8 cellular contexts compared by ENCODE assay signal in the genomic region with DNA sequence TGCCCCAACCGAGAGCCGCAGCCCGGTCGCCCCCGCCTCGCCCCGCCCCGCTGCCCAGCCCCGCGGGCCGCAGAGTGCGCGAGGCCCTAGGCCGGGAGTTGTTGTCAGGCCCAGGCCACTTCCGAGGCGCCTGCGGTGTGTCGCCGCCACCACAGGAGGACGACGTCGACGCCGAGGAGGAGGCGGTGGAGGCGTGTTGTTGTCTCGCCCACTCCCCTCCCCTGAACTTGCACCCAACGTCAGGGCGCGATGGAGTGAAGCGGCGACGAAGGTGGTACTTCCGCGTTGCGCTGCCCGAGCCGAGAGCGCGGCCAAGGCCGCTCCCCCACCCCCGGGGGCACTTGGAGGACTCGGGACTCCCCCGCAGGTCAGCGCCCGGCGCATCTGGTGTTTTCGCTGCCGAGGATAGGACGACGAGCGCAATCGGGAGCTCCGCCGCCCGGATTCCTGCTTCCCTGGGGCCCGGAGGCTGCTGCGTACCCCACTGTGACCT. TPM values are rescaled to one million over a fixed set of nuclear protein-coding genes. Genes with fewer than 3 reads are reported as not detected.
DNase-seq lines count a peak whose midpoint lies in the region; ATAC-seq and TF ChIP-seq lines count a peak whose summit lies in the region.

A gene (plus strand): TSS at position 277 of the 493 bp plus-strand sequence. CDS start 386 bp downstream, outside the sequence.

- H3K27ac ChIP-seq in ACC112 (ENCODE audit: low read depth, low read length): peak within 1 kb of the TSS; percentile 86
- peak within 1 kb of the TSS; percentile 96 for H3K27ac ChIP-seq in layer of hippocampus (ENCODE audit: low read depth, low read length)

- peak; percentile 75 for TF ChIP-seq POLR2A in GM18526 (IDR thresholded peaks at IDR 0.05; ENCODE audit: extremely low read depth, insufficient read length)

- H2AFZ ChIP-seq in ACC112 (ENCODE audit: low read length, unreplicated experiment): peak within 1 kb of the TSS; percentile 68

- H3K4me1 ChIP-seq in ACC112 (ENCODE audit: control insufficient read depth, insufficient read depth, low read length, unreplicated experiment): peaks cover 4% of the 10 kb centered on the region

- H3K4me3 ChIP-seq in ACC112 (ENCODE audit: low read depth, low read length): peak within 1 kb of the TSS; percentile 83

- peak; percentile 26 for ATAC-seq in HG03064 (IDR thresholded peaks at IDR 0.05; ENCODE audit: low read depth, unreplicated experiment)

- H3K79me2 ChIP-seq in ACC112 (ENCODE audit: control insufficient read depth, insufficient read depth, low read length, unreplicated experiment): peaks cover 55% of the 10 kb centered on the region

- no peaks in the 10 kb centered on the region for H3K27me3 ChIP-seq in ACC112 (ENCODE audit: insufficient read depth, low read length)
- H3K27me3 ChIP-seq in layer of hippocampus (ENCODE audit: control insufficient read depth, insufficient read depth, low read length): no peaks in the 10 kb centered on the region

- no peaks in the 10 kb centered on the region; the same call in 1 of the 2 replicates for H3K36me3 ChIP-seq in ACC112 (ENCODE audit: insufficient read depth, low read length)

- DNase-seq in NCI-H2196 treated with DMSO at 0.1 percent for 48 hours (lab: John Stamatoyannopoulos, UW; ENCODE audit: unreplicated experiment) (peak; percentile 60), cerebellum (ENCODE audit: low spot score) (peak; percentile 50)
- peak; percentile 81 for DNase-seq in activated CD4-positive, alpha-beta T cell treated with anti-CD3 and anti-CD28 coated beads for 1 hour
- DNase-seq in stimulated activated CD4-positive, alpha-beta T cell treated with anti-CD3 and anti-CD28 coated beads, Interleukin-1b, Interleukin-23, amount 100 ng/mL, for 4 hours (ENCODE audit: low read depth in 2 of 2): peak; percentile 65 to 75

RNA-seq across cellular contexts. Expression of the gene that starts here (rescaled TPM):
- total RNA-seq in cerebellum: 129 TPM

Comparison
In these comparisons a context has a peak if more than half of its experiments do, and no peak if none do; other contexts are left out.
1. Peak in every context shown above with its lines: DNase-seq, ATAC-seq, H3K4me3 ChIP-seq and H3K27ac ChIP-seq.